8 cellular contexts compared by ENCODE assay signal in the genomic region with DNA sequence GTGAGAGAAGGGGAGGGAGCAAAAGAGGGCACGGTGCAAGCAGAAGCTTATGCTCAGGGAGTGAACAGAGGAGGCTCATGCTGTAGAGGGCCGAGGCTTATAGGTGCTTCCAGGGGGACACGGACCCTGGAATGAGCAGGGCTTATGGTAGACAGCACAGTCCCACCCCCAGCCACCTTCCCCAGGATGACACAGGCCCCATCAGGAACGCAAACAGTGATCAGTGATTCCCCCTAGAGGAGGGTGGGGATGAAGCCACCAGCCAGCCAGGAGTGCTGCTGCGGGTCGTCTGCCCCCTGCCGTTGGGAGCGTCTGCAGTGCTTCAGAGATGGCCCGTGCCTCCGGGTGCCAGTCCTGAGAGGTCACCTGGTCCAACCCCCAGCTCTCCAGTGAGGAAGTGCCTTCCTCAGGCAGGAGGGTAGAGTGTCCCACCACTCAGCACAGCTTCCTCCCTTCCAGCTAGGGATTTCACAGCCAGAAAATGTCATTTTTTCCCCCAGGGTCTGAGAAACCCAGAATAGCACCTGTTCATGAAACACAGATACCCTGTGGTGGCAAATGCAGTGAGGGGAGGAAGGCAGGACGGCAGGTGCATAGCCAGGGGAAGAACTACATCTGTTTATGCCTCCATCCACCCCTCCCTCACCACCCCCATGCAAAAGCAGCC.
A peak's percentile ranks its signal among the peaks of the same experiment; 100 is the strongest.
DNase-seq lines count a peak whose midpoint lies in the region; ATAC-seq and TF ChIP-seq lines count a peak whose summit lies in the region.

No MANE protein-coding gene starts in this region.

- H3K36me3 ChIP-seq in A673 (ENCODE audit: insufficient read depth, low read length, poor library complexity, severe bottlenecking) (no peaks in the 10 kb centered on the region), MM.1S (replicated peaks; ENCODE audit: insufficient read depth, low read length) (no peaks in the 10 kb centered on the region), hepatocyte (replicated peaks; ENCODE audit: insufficient read depth, low read depth) (no peaks in the 10 kb centered on the region)

- POLR2A ChIA-PET in A673 (lab: Charles Lee; ENCODE audit: low non-redundant PET), result no interaction called here

- H3K27ac ChIP-seq in A673 (ENCODE audit: low read depth, low read length, poor library complexity, severe bottlenecking), result no peak overlapping the region
- no peak overlapping the region for H3K27ac ChIP-seq in MM.1S (ENCODE audit: low read length)
- H3K27ac ChIP-seq in hepatocyte, result peak overlapping the region; percentile 68

- H3K4me1 ChIP-seq in A673 (ENCODE audit: insufficient read depth, low read length, poor library complexity, severe bottlenecking) (no peaks in the 10 kb centered on the region), MM.1S (ENCODE audit: low read length) (peaks cover 6% of the 10 kb centered on the region; the same call in 1 of the 2 replicates), hepatocyte (ENCODE audit: insufficient read depth) (peaks cover 9% of the 10 kb centered on the region)

- no peak for TF ChIP-seq POLR2A in GM18505 (IDR thresholded peaks at IDR 0.05; ENCODE audit: borderline replicate concordance, extremely low read depth, insufficient read depth, insufficient read length)

- in situ Hi-C loops in SK-MEL-5 (cut with HindIII; ENCODE audit: low pct_unique_long_range_greater_than_20kb, low sequenced_read_pairs), result no loop called here

- intact Hi-C loops in A673 (cut with micrococcal nuclease; ENCODE audit: unreplicated experiment), result no loop called here

- BruUV-seq in A673 (replicated peaks; lab: Mats Ljungman, UMichigan), result no TSS peak

- H3K9me3 ChIP-seq in A673 (ENCODE audit: low read depth, low read length, poor library complexity, severe bottlenecking) (no peaks in the 10 kb centered on the region), MM.1S (replicated peaks; ENCODE audit: insufficient read depth, low read length) (no peaks in the 10 kb centered on the region), hepatocyte (ENCODE audit: low read depth) (no peaks in the 10 kb centered on the region)

- no peaks in the 10 kb centered on the region for H3K36me3 Mint-ChIP-seq in activated naive CD4-positive, alpha-beta T cell treated with anti-CD3 and anti-CD28 coated beads, Interleukin-2, amount 50 U/mL, for 72 hours

- peak; percentile 81 for TF ChIP-seq CTCF in A673 (conservative IDR thresholded peaks at IDR 0.05; ENCODE audit: low read depth, low read length)
- peak; percentile 96 for TF ChIP-seq CTCF in MM.1S (IDR thresholded peaks at IDR 0.05; ENCODE audit: low read length)
- peak; percentile 89 for TF ChIP-seq CTCF in hepatocyte (IDR thresholded peaks at IDR 0.05; ENCODE audit: poor library complexity)

- H3F3A ChIP-seq in MM.1S (ENCODE audit: insufficient read depth, low read length), result no peaks in the 10 kb centered on the region

- H3K27ac Mint-ChIP-seq in activated naive CD4-positive, alpha-beta T cell treated with anti-CD3 and anti-CD28 coated beads, Interleukin-2, amount 50 U/mL, for 72 hours, result no peak overlapping the region

- ATAC-seq in GM18505 (IDR thresholded peaks at IDR 0.05; ENCODE audit: unreplicated experiment) (peak; percentile 55), GM18909 (IDR thresholded peaks at IDR 0.05; ENCODE audit: poor library complexity, unreplicated experiment) (no peak)
- peak; percentile 85 to 96 for ATAC-seq in activated naive CD4-positive, alpha-beta T cell treated with anti-CD3 and anti-CD28 coated beads, Interleukin-2, amount 50 U/mL, for 72 hours

- H3K79me2 ChIP-seq in MM.1S (ENCODE audit: low read length), result no peaks in the 10 kb centered on the region
- H3K79me2 ChIP-seq in hepatocyte, result no peaks in the 10 kb centered on the region

- H3K4me3 ChIP-seq in A673 (ENCODE audit: low read depth, low read length, poor library complexity, severe bottlenecking) (no peak overlapping the region), MM.1S (ENCODE audit: low read length) (no peak overlapping the region), hepatocyte (no peak overlapping the region)

- H4K20me1 ChIP-seq in MM.1S (ENCODE audit: insufficient read depth, low read length) (no peaks in the 10 kb centered on the region), hepatocyte (ENCODE audit: insufficient read depth, poor library complexity, severe bottlenecking) (no peaks in the 10 kb centered on the region)

- H3K9me2 ChIP-seq in MM.1S (replicated peaks; ENCODE audit: insufficient read depth, low read length), result no peaks in the 10 kb centered on the region
- H3K9me2 ChIP-seq in hepatocyte (replicated peaks; ENCODE audit: insufficient read depth), result no peaks in the 10 kb centered on the region

- H2AFZ ChIP-seq in MM.1S (ENCODE audit: low read length), result peak overlapping the region; percentile 24
- no peak overlapping the region for H2AFZ ChIP-seq in hepatocyte

- CTCF ChIA-PET in A673 (lab: Charles Lee), result interaction anchor here (0.6 kb wide), 1 partner anchor 52 kb away, joined by 23 read pairs; no protein-coding TSS in a partner anchor

- WGBS in hepatocyte (ENCODE audit: low lambda C conversion rate, missing lambda C conversion rate), result 12% methylated on average over 11 of the region's 11 CpGs

- H3K9ac ChIP-seq in MM.1S (ENCODE audit: low read length), result no peak overlapping the region

- no peaks in the 10 kb centered on the region for H3K27me3 ChIP-seq in A673 (replicated peaks; ENCODE audit: insufficient read depth, low read depth, low read length, poor library complexity)
- H3K27me3 ChIP-seq in MM.1S (replicated peaks; ENCODE audit: insufficient read depth, low read length), result peaks cover 25% of the 10 kb centered on the region
- H3K27me3 ChIP-seq in hepatocyte, result no peaks in the 10 kb centered on the region

- no peaks in the 10 kb centered on the region for H3K9me3 Mint-ChIP-seq in activated naive CD4-positive, alpha-beta T cell treated with anti-CD3 and anti-CD28 coated beads, Interleukin-2, amount 50 U/mL, for 72 hours

- H3K4me2 ChIP-seq in MM.1S (ENCODE audit: low read depth, low read length) (no peak overlapping the region), hepatocyte (no peak overlapping the region)

- DNase-seq in A673 (ENCODE audit: low spot score) (peak; percentile 67), MM.1S (peak; percentile 77), SK-MEL-5 (ENCODE audit: low read depth, low spot score) (peak; percentile 84), hepatocyte (ENCODE audit: low spot score) (peak; percentile 89)
- peak in 1 of 2 donors; percentile 65 for DNase-seq in activated naive CD4-positive, alpha-beta T cell treated with anti-CD3 and anti-CD28 coated beads, Interleukin-2, amount 50 U/mL, for 72 hours (ENCODE audit: low spot score in 2 of 2)
- DNase-seq in stimulated activated CD4-positive, alpha-beta T cell treated with anti-CD3 and anti-CD28 coated beads, Interleukin-1b, Interleukin-23, amount 100 ng/mL, for 24 hours (ENCODE audit: low read depth in 4 of 4, low spot score in 1 of 4), result peak in 3 of 4 experiments; percentile 12 to 38 (median 30)
